In genomic region chr9:127241354-127241753, GRCh38 we compare ENCODE assay signal across 28 cellular contexts. TPM values are rescaled to one million over a fixed set of nuclear protein-coding genes. Genes with fewer than 3 reads are reported as not detected.
DNase-seq lines count a peak whose midpoint lies in the region; ATAC-seq and TF ChIP-seq lines count a peak whose summit lies in the region.
"Had no signal": no experiment of that assay in that cellular context is flagged by ENCODE, and none has a peak within 500 bp of the region (broad histone marks: within the 10 kb centered on the region; RNA-seq: fewer than 3 reads in every experiment).

No MANE protein-coding gene starts in this region.

- H3K79me2 ChIP-seq in GM23338 (replicated peaks; ENCODE audit: insufficient read depth) (no peaks in the 10 kb centered on the region), neural progenitor cell (ENCODE audit: low read depth) (no peaks in the 10 kb centered on the region)

- H3K27me3 Mint-ChIP-seq in GM23338 (ENCODE audit: insufficient read depth, low read depth, poor library complexity) (peaks cover 2% of the 10 kb centered on the region), neural progenitor cell (ENCODE audit: insufficient read depth, low read depth) (peaks cover 6% of the 10 kb centered on the region)

- no peak for TF ChIP-seq CTCF in GM23338 (conservative IDR thresholded peaks at IDR 0.05; ENCODE audit: low read depth in 2 of 2)
- TF ChIP-seq CTCF in HEK293 (tag by site-specific recombination; IDR thresholded peaks at IDR 0.05) = no peak
- no peak for TF ChIP-seq CTCF in neural progenitor cell (IDR thresholded peaks at IDR 0.05)

- H3K27ac ChIP-seq in GM23338 (ENCODE audit: low read depth) = peak overlapping the region; percentile 75; the same call in 1 of the 2 replicates
- H3K27ac ChIP-seq in HEK293 (ENCODE audit: extremely low read depth, low read depth, low read length) = no peak overlapping the region
- H3K27ac ChIP-seq in iPS-20b (ENCODE audit: low read length) = no peak overlapping the region
- H3K27ac ChIP-seq in neural progenitor cell = no peak overlapping the region
- H3K27ac ChIP-seq: A549, PC-9, SJCRH30 had no signal

- H3F3A ChIP-seq in GM23338 (replicated peaks; ENCODE audit: low read depth) (0 out of 2 replicates have a peak, but pooled peaks cover 4% of the 10 kb centered on the region), neural progenitor cell (ENCODE audit: low read depth) (no peaks in the 10 kb centered on the region)

- H3K36me3 Mint-ChIP-seq in GM23338 (ENCODE audit: low read depth) = peaks cover 4% of the 10 kb centered on the region; the same call in 2 of the 3 replicates
- peaks cover 4% of the 10 kb centered on the region for H3K36me3 Mint-ChIP-seq in neural progenitor cell
- H3K36me3 Mint-ChIP-seq: CD4-positive, alpha-beta memory T cell had no signal

- peak; percentile 6 for ATAC-seq in GM23338
- ATAC-seq: A549, HepG2, Right ventricle myocardium inferior, SK-N-SH treated with all-trans-retinoic acid at 6 μM for 48 hours had no signal

- peaks cover 46% of the 10 kb centered on the region for H3K4me1 ChIP-seq in GM23338 (ENCODE audit: insufficient read depth)
- H3K4me1 ChIP-seq in HEK293 (ENCODE audit: control insufficient read depth, insufficient read depth, low read length) = no peaks in the 10 kb centered on the region
- H3K4me1 ChIP-seq in iPS-20b (ENCODE audit: insufficient read depth, low read length) = peaks cover 22% of the 10 kb centered on the region
- peaks cover 11% of the 10 kb centered on the region for H3K4me1 ChIP-seq in neural progenitor cell
- H3K4me1 ChIP-seq: SJCRH30 had no signal

- H4K20me1 ChIP-seq in GM23338 (replicated peaks; ENCODE audit: insufficient read depth) (no peaks in the 10 kb centered on the region), neural progenitor cell (ENCODE audit: low read depth) (no peaks in the 10 kb centered on the region)

- DNase-seq in GM23338 (ENCODE audit: low spot score) (peak; percentile 41), neural progenitor cell (ENCODE audit: low spot score) (no peak), DMS 273 treated with DMSO at 0.1 percent for 48 hours (lab: John Stamatoyannopoulos, UW) (no peak), GDM1 (lab: John Stamatoyannopoulos, UW) (no peak), NCI-H345 (lab: John Stamatoyannopoulos, UW) (no peak)
- DNase-seq: C1 segment of cervical spinal cord; CD4-positive, alpha-beta memory T cell; COR-L47; DMS79; EL; GF-D8; MG63; NCI-H1105 treated with DMSO at 0.1 percent for 48 hours; NCI-H146; NCI-H1930; NCI-H2107; NCI-H446; NCI-H524 treated with DMSO at 0.1 percent for 48 hours; NCI-H774; PC-9; SJCRH30 had no signal

- H3K27me3 ChIP-seq in GM23338 (ENCODE audit: insufficient read depth) (no peaks in the 10 kb centered on the region), iPS-20b (ENCODE audit: insufficient read depth, low read length) (no peaks in the 10 kb centered on the region), neural progenitor cell (no peaks in the 10 kb centered on the region)
- H3K27me3 ChIP-seq: MG63, SJCRH30 had no signal

- H3K4me2 ChIP-seq in GM23338 = peak overlapping the region; percentile 68
- H3K4me2 ChIP-seq in neural progenitor cell = peak overlapping the region; percentile 25
- H3K4me2 ChIP-seq: A549, PC-9 had no signal

- H3K4me3 Mint-ChIP-seq in GM23338 = peak overlapping the region; percentile 1; the same call in 1 of the 3 replicates
- H3K4me3 Mint-ChIP-seq in neural progenitor cell = no peak overlapping the region
- H3K4me3 Mint-ChIP-seq: CD4-positive, alpha-beta memory T cell had no signal

- H3K9me3 ChIP-seq in HEK293 (ENCODE audit: control insufficient read depth, insufficient read depth, low read depth, low read length) (no peaks in the 10 kb centered on the region), iPS-20b (ENCODE audit: insufficient read depth, low read depth, low read length) (no peaks in the 10 kb centered on the region), neural progenitor cell (ENCODE audit: low read depth) (no peaks in the 10 kb centered on the region)
- H3K9me3 ChIP-seq: A549, HAP-1, MG63, SJCRH30 had no signal

- H3K9ac ChIP-seq in iPS-20b (ENCODE audit: low read depth, low read length) (peak overlapping the region; percentile 22; the same call in 1 of the 2 replicates), neural progenitor cell (no peak overlapping the region)

- H3K36me3 ChIP-seq in GM23338 (ENCODE audit: insufficient read depth) (no peaks in the 10 kb centered on the region), HEK293 (ENCODE audit: control insufficient read depth in 2 of 2, insufficient read depth in 1 of 2, low read length in 2 of 2) (peaks cover 0 to 20% of the 10 kb centered on the region in 2 experiments; a peak in 1 of 3 replicates), iPS-20b (ENCODE audit: insufficient read depth, low read depth, low read length) (peaks cover 11% of the 10 kb centered on the region; the same call in 1 of the 2 replicates), neural progenitor cell (no peaks in the 10 kb centered on the region)
- H3K36me3 ChIP-seq: MG63, SJCRH30 had no signal

- H3K9me2 ChIP-seq in GM23338 (ENCODE audit: insufficient read depth) = peaks cover 7% of the 10 kb centered on the region; the same call in 1 of the 2 replicates

- peak overlapping the region; percentile 72 for H3K27ac Mint-ChIP-seq in GM23338
- H3K27ac Mint-ChIP-seq in neural progenitor cell = no peak overlapping the region
- H3K27ac Mint-ChIP-seq: CD4-positive, alpha-beta memory T cell had no signal

- H3K9me3 Mint-ChIP-seq in GM23338 = no peaks in the 10 kb centered on the region
- H3K9me3 Mint-ChIP-seq in neural progenitor cell = no peaks in the 10 kb centered on the region
- H3K9me3 Mint-ChIP-seq: CD4-positive, alpha-beta memory T cell had no signal

- POLR2A ChIA-PET in HEK293 (lab: Yijun Ruan, JAX) = no interaction called here

- H3K4me3 ChIP-seq in GM23338 (peak overlapping the region; percentile 24; the same call in 1 of the 2 replicates), HEK293 (ENCODE audit: low read depth, low read length) (no peak overlapping the region), iPS-20b (ENCODE audit: low read length) (peak overlapping the region; percentile 40; the same call in 1 of the 2 replicates), neural progenitor cell (no peak overlapping the region)
- H3K4me3 ChIP-seq: A549, HAP-1, MG63, PC-9, SJCRH30 had no signal

- no peak overlapping the region for H2AFZ ChIP-seq in GM23338
- H2AFZ ChIP-seq in neural progenitor cell (replicated peaks) = no peak overlapping the region
- H2AFZ ChIP-seq: PC-9 had no signal

- CTCF ChIA-PET in HEK293 (lab: Yijun Ruan, JAX) = no interaction called here

- peaks cover 42% of the 10 kb centered on the region for H3K4me1 Mint-ChIP-seq in GM23338
- peaks cover 2% of the 10 kb centered on the region for H3K4me1 Mint-ChIP-seq in neural progenitor cell

TF ChIP-seq in GM23338, 12 proteins besides CTCF, POLR2A, EP300 and RAD21:
- TF ChIP-seq EZH2phosphoT487 (IDR thresholded peaks at IDR 0.05; ENCODE audit: unreplicated experiment) = no peak
- no peak for TF ChIP-seq ZNF331 (CRISPR knock-in tag; IDR thresholded peaks at IDR 0.05; ENCODE audit: low read depth)
- TF ChIP-seq ETS1 (IDR thresholded peaks at IDR 0.05) = no peak
- TF ChIP-seq ZNF114 (CRISPR knock-in tag; IDR thresholded peaks at IDR 0.05) = no peak
- no peak for TF ChIP-seq EZH2 (IDR thresholded peaks at IDR 0.05; ENCODE audit: low read depth, unreplicated experiment)

TF ChIP-seq in HEK293, 187 proteins besides CTCF, POLR2A, EP300 and RAD21 (continues in another document):
- TF ChIP-seq ZNF518A (tag by site-specific recombination; conservative IDR thresholded peaks at IDR 0.05; ENCODE audit: low read depth) = no peak

RNA-seq across cellular contexts. Expression of gene GARNL3, which starts 23.2 kb away (rescaled TPM):
- 12.6 and 21.9 TPM in 2 replicates for total RNA-seq in GM23338 (2014; rRNA removed; shearing (Covaris generic))
- polyA plus RNA-seq in GM23338 (2016; fragmentation: Nextera tagmentation; extraction: Ambion mirVana) = 5.2 and 8.7 TPM in 2 replicates
- total RNA-seq in neural progenitor cell (ENCODE audit: low replicate concordance) = 22.6 and 32.0 TPM in 2 replicates

Comparison
In these comparisons a context has a peak if more than half of its experiments do, and no peak if none do; other contexts are left out.
1. H3K4me3 ChIP-seq: peak in GM23338 (single experiment) and iPS-20b (single experiment); none in HEK293 (single experiment) and neural progenitor cell (single experiment).